Comparison of ENCODE assay signal across 16 cellular contexts in genomic region chr16:67105251-67105650, GRCh38. TPM values are rescaled to one million over a fixed set of nuclear protein-coding genes. Genes with fewer than 3 reads are reported as not detected.
DNase-seq lines count a peak whose midpoint lies in the region; ATAC-seq and TF ChIP-seq lines count a peak whose summit lies in the region.
"Had no signal": no experiment of that assay in that cellular context is flagged by ENCODE, and none has a peak within 500 bp of the region (broad histone marks: within the 10 kb centered on the region; RNA-seq: fewer than 3 reads in every experiment).

No MANE protein-coding gene starts in this region.

- TF ChIP-seq POLR2A in breast epithelium (IDR thresholded peaks at IDR 0.05) (no peak), upper lobe of left lung (IDR thresholded peaks at IDR 0.05) (no peak)

- peak overlapping the region; percentile 10 for H3K9ac ChIP-seq in adipocyte (ENCODE audit: low read length)

- H3K27me3 Mint-ChIP-seq in MCF 10A (ENCODE audit: insufficient read depth, unreplicated experiment) (no peaks in the 10 kb centered on the region), neural crest cell (ENCODE audit: low read depth) (no peaks in the 10 kb centered on the region)
- H3K27me3 Mint-ChIP-seq in CD4-positive, alpha-beta memory T cell, result no peaks in the 10 kb centered on the region

- intact Hi-C loops in breast epithelium (cut with DNase I; ENCODE audit: low total_unique reads), result no loop called here
- intact Hi-C loops in MCF 10A (cut with micrococcal nuclease), result no loop called here
- intact Hi-C loops in CD4-positive, alpha-beta memory T cell (cut with micrococcal nuclease), result no loop called here

- TF ChIP-seq CTCF in breast epithelium (IDR thresholded peaks at IDR 0.05), result no peak
- TF ChIP-seq CTCF in MCF 10A (IDR thresholded peaks at IDR 0.05; ENCODE audit: unreplicated experiment), result no peak
- no peak for TF ChIP-seq CTCF in neural crest cell (conservative IDR thresholded peaks at IDR 0.05)
- no peak for TF ChIP-seq CTCF in upper lobe of left lung (IDR thresholded peaks at IDR 0.05)

- ATAC-seq in upper lobe of left lung (ENCODE audit: low FRiP score in 2 of 2), result no peak
- ATAC-seq: right lobe of liver had no signal

- no peak overlapping the region for H3K27ac Mint-ChIP-seq in MCF 10A (ENCODE audit: low read depth, unreplicated experiment)
- peak overlapping the region; percentile 1 for H3K27ac Mint-ChIP-seq in neural crest cell (ENCODE audit: unreplicated experiment)
- H3K27ac Mint-ChIP-seq in CD4-positive, alpha-beta memory T cell, result peak overlapping the region in 2 of 7 donors; percentile 60 to 67

- H3K27ac ChIP-seq in breast epithelium, result peak overlapping the region; percentile 53 to 57
- peak overlapping the region in 3 of 4 donors; percentile 28 to 66 (median 31) for H3K27ac ChIP-seq in upper lobe of left lung
- no peak overlapping the region for H3K27ac ChIP-seq in CD4-positive, alpha-beta memory T cell (ENCODE audit: low read depth, low read length)
- H3K27ac ChIP-seq: right lobe of liver had no signal

- WGBS in upper lobe of left lung, 2 donors, result 63% methylated on average over 2 of the region's 2 CpGs

- no peaks in the 10 kb centered on the region for H3K4me1 ChIP-seq in breast epithelium
- H3K4me1 ChIP-seq in adipocyte (ENCODE audit: control insufficient read depth, insufficient read depth, low read length), result peaks cover 37% of the 10 kb centered on the region
- peaks cover 6 to 20% (median 15%) of the 10 kb centered on the region in 4 donors for H3K4me1 ChIP-seq in upper lobe of left lung
- peaks cover 9% of the 10 kb centered on the region for H3K4me1 ChIP-seq in CD4-positive, alpha-beta memory T cell (ENCODE audit: insufficient read depth, low read length)

- H3K4me1 Mint-ChIP-seq in MCF 10A (ENCODE audit: insufficient read depth, unreplicated experiment), result peaks cover 9% of the 10 kb centered on the region
- peaks cover 7% of the 10 kb centered on the region for H3K4me1 Mint-ChIP-seq in neural crest cell
- peaks cover 5 to 12% (median 8%) of the 10 kb centered on the region in 4 donors for H3K4me1 Mint-ChIP-seq in CD4-positive, alpha-beta memory T cell

- CTCF ChIA-PET in MCF 10A (lab: Yijun Ruan, JAX), result interaction anchor here (0.6 to 2.2 kb wide), 6 partner anchors 93 to 1932 kb away, joined by 3 to 5 read pairs (median 4); partner anchors contain the start of gene ELMO3
- CTCF ChIA-PET in CD4-positive, alpha-beta memory T cell (lab: Charles Lee; ENCODE audit: partially characterized antibody), result interaction anchor here (1.0 to 6.7 kb wide), 6 partner anchors 50 to 122 kb away, joined by 3 to 72 read pairs (median 8); partner anchors contain the start of gene TMEM208

- H3K36me3 Mint-ChIP-seq in MCF 10A (ENCODE audit: insufficient read depth, unreplicated experiment) (peaks cover 11% of the 10 kb centered on the region), neural crest cell (ENCODE audit: low read depth) (peaks cover 4% of the 10 kb centered on the region)
- peaks cover 0 to 9% of the 10 kb centered on the region in 2 donors for H3K36me3 Mint-ChIP-seq in CD4-positive, alpha-beta memory T cell

- no peaks in the 10 kb centered on the region for H3K9me3 ChIP-seq in breast epithelium
- no peaks in the 10 kb centered on the region for H3K9me3 ChIP-seq in adipocyte (ENCODE audit: control insufficient read depth, low read length)
- H3K9me3 ChIP-seq in upper lobe of left lung, result no peaks in the 10 kb centered on the region
- no peaks in the 10 kb centered on the region for H3K9me3 ChIP-seq in CD4-positive, alpha-beta memory T cell (ENCODE audit: control insufficient read depth in 1 of 2, low read length in 2 of 2)
- H3K9me3 ChIP-seq: BE2C, mucosa of descending colon, right lobe of liver had no signal

- BruUV-seq in MCF 10A (replicated peaks; lab: Mats Ljungman, UMichigan), result no TSS peak

- H3K4me3 Mint-ChIP-seq in MCF 10A (ENCODE audit: unreplicated experiment), result no peak overlapping the region
- no peak overlapping the region for H3K4me3 Mint-ChIP-seq in neural crest cell
- no peak overlapping the region for H3K4me3 Mint-ChIP-seq in CD4-positive, alpha-beta memory T cell

- DNase-seq in breast epithelium (ENCODE audit: low spot score in 2 of 2) (no peak), MCF 10A (ENCODE audit: unreplicated experiment) (no peak), adipocyte (ENCODE audit: low read depth) (no peak), neural crest cell (ENCODE audit: low read depth, low spot score) (no peak), upper lobe of left lung (no peak), kidney tubule cell (ENCODE audit: low spot score) (no peak), DMS53 treated with DMSO at 0.1 percent for 48 hours (lab: John Stamatoyannopoulos, UW; ENCODE audit: unreplicated experiment) (no peak)
- no peak for DNase-seq in CD4-positive, alpha-beta memory T cell
- DNase-seq: activated CD4-positive, alpha-beta T cell treated with anti-CD3 and anti-CD28 coated beads, Interleukin-2, amount 50 U/mL, for 48 hours; activated naive CD4-positive, alpha-beta T cell treated with anti-CD3 and anti-CD28 coated beads, Interleukin-2, amount 50 U/mL, for 16 hours; BE2C; GDM1; NCI-H774; right lobe of liver; stimulated activated CD4-positive, alpha-beta T cell treated with anti-CD3 and anti-CD28 coated beads, Interleukin-1b, Interleukin-23, amount 100 ng/mL, for 48 hours had no signal

- H3K9me3 Mint-ChIP-seq in MCF 10A (ENCODE audit: unreplicated experiment), result no peaks in the 10 kb centered on the region
- H3K9me3 Mint-ChIP-seq in neural crest cell, result no peaks in the 10 kb centered on the region
- H3K9me3 Mint-ChIP-seq in CD4-positive, alpha-beta memory T cell, result peaks cover 0 to 2% (median 0%) of the 10 kb centered on the region in 8 donors

- H3K4me3 ChIP-seq in breast epithelium (no peak overlapping the region), adipocyte (ENCODE audit: low read length) (no peak overlapping the region), upper lobe of left lung (no peak overlapping the region)
- H3K4me3 ChIP-seq in CD4-positive, alpha-beta memory T cell (ENCODE audit: low read length in 2 of 2), result no peak overlapping the region
- H3K4me3 ChIP-seq: mucosa of descending colon, right lobe of liver had no signal

- no peak for TF ChIP-seq EP300 in upper lobe of left lung (IDR thresholded peaks at IDR 0.05)

- POLR2A ChIA-PET in MCF 10A (lab: Yijun Ruan, JAX), result interaction anchor here (0.7 kb wide), 2 partner anchors 11 to 55 kb away, joined by 3 to 4 read pairs; partner anchors contain the start of genes FBXL8 and TRADD
- POLR2A ChIA-PET in CD4-positive, alpha-beta memory T cell (lab: Charles Lee; ENCODE audit: partially characterized antibody), result no interaction called here

- H3K36me3 ChIP-seq in breast epithelium, result no peaks in the 10 kb centered on the region
- no peaks in the 10 kb centered on the region for H3K36me3 ChIP-seq in adipocyte (ENCODE audit: control insufficient read depth, insufficient read depth, low read length, severe bottlenecking)
- H3K36me3 ChIP-seq in upper lobe of left lung, result peaks cover 0 to 6% (median 0%) of the 10 kb centered on the region in 4 donors
- H3K36me3 ChIP-seq in CD4-positive, alpha-beta memory T cell (ENCODE audit: insufficient read depth, low read length), result no peaks in the 10 kb centered on the region
- H3K36me3 ChIP-seq: BE2C had no signal

- H3K27me3 ChIP-seq in breast epithelium, result no peaks in the 10 kb centered on the region
- no peaks in the 10 kb centered on the region for H3K27me3 ChIP-seq in adipocyte (replicated peaks; ENCODE audit: control insufficient read depth, insufficient read depth, low read length)
- H3K27me3 ChIP-seq in upper lobe of left lung, result no peaks in the 10 kb centered on the region
- no peaks in the 10 kb centered on the region for H3K27me3 ChIP-seq in CD4-positive, alpha-beta memory T cell (ENCODE audit: insufficient read depth, low read length)
- H3K27me3 ChIP-seq: BE2C, right lobe of liver had no signal

RNA-seq across cellular contexts. Expression of gene PHAF1, which starts 4.5 kb away (rescaled TPM):
- 10 to 100 TPM; 17.8 to 31.8 (median 27.1) TPM for total RNA-seq in breast epithelium
- total RNA-seq in MCF 10A (2022), result 13.8 and 14.5 TPM in 2 replicates
- total RNA-seq in neural crest cell, result 24.9 and 25.5 TPM in 2 replicates
- total RNA-seq in upper lobe of left lung, result 10 to 100 TPM; 16.0 to 32.3 (median 21.9) TPM
- total RNA-seq in CD4-positive, alpha-beta memory T cell, result 10 to 100 TPM; 22.2 to 22.7 TPM
- polyA plus RNA-seq in CD4-positive, alpha-beta memory T cell, result 10 to 100 TPM in 1 of 2 donors, 1 to 10 TPM in 1; 7.5 to 16.1 TPM

RNA-seq across cellular contexts. Expression of gene B3GNT9, which starts 45.5 kb away (rescaled TPM):
- total RNA-seq in breast epithelium, result 10 to 100 TPM in 2 of 3 donors, 1 to 10 TPM in 1; 7.8 to 13.3 (median 11.1) TPM
- 0.84 and 1.9 TPM in 2 replicates for total RNA-seq in MCF 10A (2022)
- 4.5 and 5.1 TPM in 2 replicates for total RNA-seq in neural crest cell
- 10 to 100 TPM in 5 of 6 donors, 1 to 10 TPM in 1; 6.3 to 20.8 (median 17.7) TPM for total RNA-seq in upper lobe of left lung
- total RNA-seq in CD4-positive, alpha-beta memory T cell, result 10 to 100 TPM; 10.0 to 10.4 TPM
- 10 to 100 TPM; 10.0 to 11.8 TPM for polyA plus RNA-seq in CD4-positive, alpha-beta memory T cell

RNA-seq across cellular contexts. Expression of gene TRADD, which starts 54.5 kb away (rescaled TPM):
- 10 to 100 TPM; 35.1 to 42.6 (median 36.4) TPM for total RNA-seq in breast epithelium
- 12.9 and 13.3 TPM in 2 replicates for total RNA-seq in MCF 10A (2022)
- total RNA-seq in neural crest cell, result 0.68 and 0.70 TPM in 2 replicates
- 10 to 100 TPM; 29.9 to 49.2 (median 35.6) TPM for total RNA-seq in upper lobe of left lung
- 100 to 1,000 TPM; 161 to 173 TPM for total RNA-seq in CD4-positive, alpha-beta memory T cell
- 100 to 1,000 TPM; 221 to 285 TPM for polyA plus RNA-seq in CD4-positive, alpha-beta memory T cell

RNA-seq across cellular contexts. Expression of gene FBXL8, which starts 54.5 kb away (rescaled TPM):
- total RNA-seq in breast epithelium, result 10 to 100 TPM; 19.5 to 60.0 (median 40.1) TPM
- 15.9 and 17.2 TPM in 2 replicates for total RNA-seq in MCF 10A (2022)
- 0.44 TPM in 1 of 2 replicates, not detected in the other for total RNA-seq in neural crest cell
- 100 to 1,000 TPM in 1 of 6 donors, 10 to 100 TPM in 5; 24.0 to 114 (median 28.5) TPM for total RNA-seq in upper lobe of left lung
- total RNA-seq in CD4-positive, alpha-beta memory T cell, result 10 to 100 TPM; 69.9 to 76.2 TPM
- polyA plus RNA-seq in CD4-positive, alpha-beta memory T cell, result 10 to 100 TPM; 19.2 to 26.5 TPM

RNA-seq across cellular contexts. Expression of gene HSF4, which starts 59.3 kb away (rescaled TPM):
- 100 to 1,000 TPM in 1 of 3 donors, 10 to 100 TPM in 2; 46.9 to 113 (median 62.5) TPM for total RNA-seq in breast epithelium
- total RNA-seq in MCF 10A (2022), result 34.3 and 34.8 TPM in 2 replicates
- 1.3 TPM in 1 of 2 replicates, not detected in the other for total RNA-seq in neural crest cell
- total RNA-seq in upper lobe of left lung, result 100 to 1,000 TPM in 2 of 6 donors, 10 to 100 TPM in 4; 33.4 to 784 (median 70.1) TPM
- total RNA-seq in CD4-positive, alpha-beta memory T cell, result 10 to 100 TPM; 93.6 to 98.7 TPM
- under 1 TPM in 1 of 2 donors, not detected in 1; 0.37 TPM for polyA plus RNA-seq in CD4-positive, alpha-beta memory T cell
